ENCODE assay signal across 8 cellular contexts in the genomic region with DNA sequence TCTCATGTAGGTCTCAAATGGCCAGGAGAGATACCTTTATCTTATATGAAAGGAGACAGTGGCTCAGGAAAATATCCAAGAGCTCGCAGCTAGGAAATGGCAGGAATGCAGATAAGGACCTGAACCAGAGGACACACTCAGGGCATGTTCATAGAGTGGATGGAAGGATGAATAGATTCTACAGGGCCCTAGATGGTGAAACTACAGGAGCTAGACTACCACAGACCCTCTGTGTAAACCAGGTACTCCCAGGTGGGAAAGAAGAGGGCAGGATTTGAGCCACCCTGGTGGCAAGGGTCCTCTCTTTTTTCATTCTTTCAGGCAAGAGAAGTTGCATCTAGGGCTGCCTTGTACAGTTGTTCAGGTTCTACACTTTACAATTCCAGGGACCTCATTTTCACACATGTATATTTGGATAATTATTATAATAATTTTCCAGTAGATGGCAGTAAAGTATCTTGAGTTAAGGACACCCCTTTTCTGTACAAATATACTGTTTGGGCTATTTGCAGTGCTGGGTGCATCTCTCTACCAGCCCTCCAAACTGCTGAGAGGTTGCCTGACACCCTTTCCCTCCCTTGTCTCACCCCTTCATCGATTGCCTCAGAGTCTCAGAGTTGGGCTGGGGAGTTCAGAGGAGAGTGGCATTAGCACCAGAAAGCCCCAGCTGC. TPM values are rescaled to one million over a fixed set of nuclear protein-coding genes. Genes with fewer than 3 reads are reported as not detected.
DNase-seq lines count a peak whose midpoint lies in the region; ATAC-seq and TF ChIP-seq lines count a peak whose summit lies in the region.

No MANE protein-coding gene starts in this region.

- H3F3A ChIP-seq in OCI-LY1 (ENCODE audit: insufficient read depth, low read length) = no peaks in the 10 kb centered on the region

- H3K4me3 Mint-ChIP-seq in stimulated activated memory B cell treated with anti-CD40 and anti-IgM and Interleukin-4, amounts not matched to agents 10 μg/mL and 1 μg/mL and 100 μg/mL, for 72 hours = no peak overlapping the region

- DNase-seq in HT-29 (ENCODE audit: low spot score) (peak; percentile 30), epithelial cell of proximal tubule (ENCODE audit: low read depth) (no peak)

- H3K9me3 Mint-ChIP-seq in stimulated activated memory B cell treated with anti-CD40 and anti-IgM and Interleukin-4, amounts not matched to agents 10 μg/mL and 1 μg/mL and 100 μg/mL, for 72 hours = no peaks in the 10 kb centered on the region

- H3K79me2 ChIP-seq in OCI-LY1 (ENCODE audit: insufficient read depth, low read length) = no peaks in the 10 kb centered on the region

- TF ChIP-seq CTCF in C4-2B (conservative IDR thresholded peaks at IDR 0.05) = peak; percentile 19; the same call in 1 of the 2 replicates
- peak; percentile 12; the same call in 1 of the 2 replicates for TF ChIP-seq CTCF in OCI-LY1 (IDR thresholded peaks at IDR 0.05; ENCODE audit: low read length)
- TF ChIP-seq CTCF in epithelial cell of proximal tubule (conservative IDR thresholded peaks at IDR 0.05; ENCODE audit: low read depth, low read length) = peak; percentile 30

- no peak overlapping the region for H2AFZ ChIP-seq in OCI-LY1 (ENCODE audit: low read length)

- no peaks in the 10 kb centered on the region for H3K36me3 Mint-ChIP-seq in stimulated activated memory B cell treated with anti-CD40 and anti-IgM and Interleukin-4, amounts not matched to agents 10 μg/mL and 1 μg/mL and 100 μg/mL, for 72 hours

- no peak overlapping the region for H3K9ac ChIP-seq in OCI-LY1 (ENCODE audit: low read length)

- no peaks in the 10 kb centered on the region for H3K4me1 Mint-ChIP-seq in stimulated activated memory B cell treated with anti-CD40 and anti-IgM and Interleukin-4, amounts not matched to agents 10 μg/mL and 1 μg/mL and 100 μg/mL, for 72 hours

- no peaks in the 10 kb centered on the region for H3K9me2 ChIP-seq in OCI-LY1 (ENCODE audit: low read depth, low read length)

- ATAC-seq in stimulated activated memory B cell treated with anti-CD40 and anti-IgM and Interleukin-4, amounts not matched to agents 10 μg/mL and 1 μg/mL and 100 μg/mL, for 72 hours = peak; percentile 57
- no peak for ATAC-seq in GM18519 (IDR thresholded peaks at IDR 0.05; ENCODE audit: low FRiP score, unreplicated experiment)
- ATAC-seq in GM21423 (IDR thresholded peaks at IDR 0.05; ENCODE audit: unreplicated experiment) = no peak
- ATAC-seq in HG02623 (IDR thresholded peaks at IDR 0.05; ENCODE audit: unreplicated experiment) = no peak

- no peak overlapping the region for H3K27ac Mint-ChIP-seq in stimulated activated memory B cell treated with anti-CD40 and anti-IgM and Interleukin-4, amounts not matched to agents 10 μg/mL and 1 μg/mL and 100 μg/mL, for 72 hours

- H3K27ac ChIP-seq in C4-2B (no peak overlapping the region), OCI-LY1 (ENCODE audit: low read depth, low read length, poor library complexity, severe bottlenecking) (no peak overlapping the region)

- no peaks in the 10 kb centered on the region for H3K4me1 ChIP-seq in OCI-LY1 (ENCODE audit: insufficient read depth, low read length, severe bottlenecking)

- H3K9me3 ChIP-seq in OCI-LY1 (ENCODE audit: low read length) = no peaks in the 10 kb centered on the region

- no peaks in the 10 kb centered on the region for H4K20me1 ChIP-seq in OCI-LY1 (ENCODE audit: insufficient read depth, low read length)

- H3K4me2 ChIP-seq in OCI-LY1 (ENCODE audit: low read length) = no peak overlapping the region

- peaks cover 39% of the 10 kb centered on the region for H3K27me3 Mint-ChIP-seq in stimulated activated memory B cell treated with anti-CD40 and anti-IgM and Interleukin-4, amounts not matched to agents 10 μg/mL and 1 μg/mL and 100 μg/mL, for 72 hours

- H3K4me3 ChIP-seq in OCI-LY1 (ENCODE audit: low read depth, low read length, poor library complexity, severe bottlenecking) (no peak overlapping the region), epithelial cell of proximal tubule (ENCODE audit: low read depth, low read length) (no peak overlapping the region)

- H3K27me3 ChIP-seq in OCI-LY1 (ENCODE audit: insufficient read depth, low read length) = no peaks in the 10 kb centered on the region

- no peaks in the 10 kb centered on the region for H3K36me3 ChIP-seq in OCI-LY1 (ENCODE audit: insufficient read depth, low read length)

RNA-seq across cellular contexts. Expression of gene ZDHHC22, which starts 10.5 kb away (rescaled TPM):
- total RNA-seq in HT-29 (2014; rRNA removed; shearing (Covaris generic)) = not detected in 2 replicates
- 0.07 TPM in 1 of 2 replicates, not detected in the other for total RNA-seq in epithelial cell of proximal tubule

RNA-seq across cellular contexts. Expression of gene TMEM63C, which starts 29.5 kb away (rescaled TPM):
- total RNA-seq in HT-29 (2014; rRNA removed; shearing (Covaris generic)) = 2.5 and 3.1 TPM in 2 replicates
- total RNA-seq in epithelial cell of proximal tubule = under 0.01 and 0.35 TPM in 2 replicates

RNA-seq across cellular contexts. Expression of gene CIPC, which starts 54.0 kb away (rescaled TPM):
- total RNA-seq in HT-29 (2014; rRNA removed; shearing (Covaris generic)) = 9.1 and 11.9 TPM in 2 replicates
- total RNA-seq in epithelial cell of proximal tubule = 10.2 and 15.4 TPM in 2 replicates
